Comparison of ENCODE assay signal across 26 cellular contexts in genomic region chr9:37971691-37972090, GRCh38.
"Had no signal": no experiment of that assay in that cellular context is flagged by ENCODE, and none has a peak within 500 bp of the region (broad histone marks: within the 10 kb centered on the region; RNA-seq: fewer than 3 reads in every experiment).

No MANE protein-coding gene starts in this region.

- DNase-seq: activated CD4-positive, alpha-beta T cell treated with anti-CD3 and anti-CD28 coated beads, Interleukin-2, amount 50 U/mL, for 48 hours; activated CD8-positive, alpha-beta memory T cell treated with anti-CD3 and anti-CD28 coated beads for 24 hours; activated gamma-delta T cell; activated naive CD4-positive, alpha-beta T cell treated with anti-CD3 and anti-CD28 coated beads, Interleukin-2, amount 10 ng/mL, durations not matched to agents 7 days and 5 days; activated naive CD8-positive, alpha-beta T cell treated with anti-CD3 and anti-CD28 coated beads, Interleukin-2, amount 10 ng/mL, durations not matched to agents 7 days and 5 days; central memory CD4-positive, alpha-beta T cell; esophagus squamous epithelium; foreskin melanocyte; heart right ventricle; left ventricle myocardium inferior; stimulated activated CD4-positive, alpha-beta T cell treated with anti-CD3 and anti-CD28 coated beads, Interleukin-12 subunit alpha, Interleukin-12 subunit beta, amount 100 ng/mL, for 4 hours; stimulated activated CD4-positive, alpha-beta T cell treated with anti-CD3 and anti-CD28 coated beads, Interleukin-4, amount 100 ng/mL, for 4 hours; stimulated activated naive CD8-positive, alpha-beta T cell treated with anti-CD3 and anti-CD28 coated beads, Interleukin-15, amount 100 ng/mL, for 72 hours; substantia nigra; T-helper 9 cell; uterus had no signal

- H3K9me3 ChIP-seq: ascending aorta, esophagus squamous epithelium, heart right ventricle, left ventricle myocardium inferior, right lobe of liver, uterus had no signal

- H3K36me3 ChIP-seq: uterus had no signal

- ATAC-seq: heart right ventricle; right lobe of liver; stimulated activated memory B cell treated with anti-CD40 and anti-IgM and Interleukin-4, amounts not matched to agents 10 μg/mL and 1 μg/mL and 100 μg/mL, for 72 hours had no signal

- H3K27me3 ChIP-seq: ascending aorta, esophagus squamous epithelium, heart right ventricle, right lobe of liver, uterus had no signal

- H3K4me3 ChIP-seq: ascending aorta, esophagus squamous epithelium, heart right ventricle, left ventricle myocardium inferior, lung, right lobe of liver, uterus had no signal

- H3K4me3 Mint-ChIP-seq: activated naive CD4-positive, alpha-beta T cell treated with anti-CD3 and anti-CD28 coated beads, Interleukin-2, amount 10 ng/mL, durations not matched to agents 7 days and 5 days; activated naive CD8-positive, alpha-beta T cell treated with anti-CD3 and anti-CD28 coated beads, Interleukin-2, amount 10 ng/mL, durations not matched to agents 7 days and 5 days; activated T-helper 1 cell treated with anti-CD3 and anti-CD28 coated beads, Interleukin-12 subunit alpha, Interleukin-12 subunit beta, Interleukin-2, Interleukin-4 antibody, amounts not matched to agents 30 ng/mL and 10 ng/mL and 1 ng/mL, durations not matched to agents 14 hours and 24 hours and 36 hours; endodermal cell; nephron; stimulated activated memory B cell treated with anti-CD40 and anti-IgM and Interleukin-4, amounts not matched to agents 10 μg/mL and 1 μg/mL and 100 μg/mL, for 72 hours; stimulated activated naive CD8-positive, alpha-beta T cell treated with anti-CD3 and anti-CD28 coated beads, Interleukin-15, amount 100 ng/mL, for 72 hours had no signal

- H3K4me1 Mint-ChIP-seq: activated naive CD4-positive, alpha-beta T cell treated with anti-CD3 and anti-CD28 coated beads, Interleukin-2, amount 10 ng/mL, durations not matched to agents 7 days and 5 days; stimulated activated memory B cell treated with anti-CD40 and anti-IgM and Interleukin-4, amounts not matched to agents 10 μg/mL and 1 μg/mL and 100 μg/mL, for 72 hours had no signal

- H3K27ac ChIP-seq: ascending aorta, esophagus squamous epithelium, heart right ventricle, left ventricle myocardium inferior, right lobe of liver, uterus, VCaP had no signal

- H3K4me1 ChIP-seq: uterus had no signal

- H3K27me3 Mint-ChIP-seq: activated naive CD4-positive, alpha-beta T cell treated with anti-CD3 and anti-CD28 coated beads, Interleukin-2, amount 10 ng/mL, durations not matched to agents 7 days and 5 days; progenitor cell of endocrine pancreas; stimulated activated memory B cell treated with anti-CD40 and anti-IgM and Interleukin-4, amounts not matched to agents 10 μg/mL and 1 μg/mL and 100 μg/mL, for 72 hours; stimulated activated naive CD8-positive, alpha-beta T cell treated with anti-CD3 and anti-CD28 coated beads, Interleukin-15, amount 100 ng/mL, for 72 hours; type B pancreatic cell had no signal

- H3K9me3 Mint-ChIP-seq: activated naive CD4-positive, alpha-beta T cell treated with anti-CD3 and anti-CD28 coated beads, Interleukin-2, amount 10 ng/mL, durations not matched to agents 7 days and 5 days; activated naive CD8-positive, alpha-beta T cell treated with anti-CD3 and anti-CD28 coated beads, Interleukin-2, amount 10 ng/mL, durations not matched to agents 7 days and 5 days; activated T-helper 1 cell treated with anti-CD3 and anti-CD28 coated beads, Interleukin-12 subunit alpha, Interleukin-12 subunit beta, Interleukin-2, Interleukin-4 antibody, amounts not matched to agents 30 ng/mL and 10 ng/mL and 1 ng/mL, durations not matched to agents 14 hours and 24 hours and 36 hours; endodermal cell; nephron; stimulated activated memory B cell treated with anti-CD40 and anti-IgM and Interleukin-4, amounts not matched to agents 10 μg/mL and 1 μg/mL and 100 μg/mL, for 72 hours; stimulated activated naive CD8-positive, alpha-beta T cell treated with anti-CD3 and anti-CD28 coated beads, Interleukin-15, amount 100 ng/mL, for 72 hours; type B pancreatic cell had no signal

- H3K36me3 Mint-ChIP-seq: activated naive CD4-positive, alpha-beta T cell treated with anti-CD3 and anti-CD28 coated beads, Interleukin-2, amount 10 ng/mL, durations not matched to agents 7 days and 5 days; activated naive CD8-positive, alpha-beta T cell treated with anti-CD3 and anti-CD28 coated beads, Interleukin-2, amount 10 ng/mL, durations not matched to agents 7 days and 5 days; stimulated activated memory B cell treated with anti-CD40 and anti-IgM and Interleukin-4, amounts not matched to agents 10 μg/mL and 1 μg/mL and 100 μg/mL, for 72 hours had no signal

- H3K27ac Mint-ChIP-seq: activated naive CD4-positive, alpha-beta T cell treated with anti-CD3 and anti-CD28 coated beads, Interleukin-2, amount 10 ng/mL, durations not matched to agents 7 days and 5 days; activated naive CD8-positive, alpha-beta T cell treated with anti-CD3 and anti-CD28 coated beads, Interleukin-2, amount 10 ng/mL, durations not matched to agents 7 days and 5 days; activated T-helper 1 cell treated with anti-CD3 and anti-CD28 coated beads, Interleukin-12 subunit alpha, Interleukin-12 subunit beta, Interleukin-2, Interleukin-4 antibody, amounts not matched to agents 30 ng/mL and 10 ng/mL and 1 ng/mL, durations not matched to agents 14 hours and 24 hours and 36 hours; endodermal cell; stimulated activated memory B cell treated with anti-CD40 and anti-IgM and Interleukin-4, amounts not matched to agents 10 μg/mL and 1 μg/mL and 100 μg/mL, for 72 hours had no signal
